8 cellular contexts compared by ENCODE assay signal in genomic region chr2:112764071-112765044, GRCh38. TPM values are rescaled to one million over a fixed set of nuclear protein-coding genes. Genes with fewer than 3 reads are reported as not detected.
DNase-seq lines count a peak whose midpoint lies in the region; ATAC-seq, FAIRE-seq and TF ChIP-seq lines count a peak whose summit lies in the region.

Gene CKAP2L (minus strand): TSS chr2:112764609. CDS start chr2:112764598, 11 bp downstream.

- peak within 1 kb of the TSS; percentile 76 to 91 (median 86) for H3K4me3 ChIP-seq in H1 (ENCODE audit: extremely low read depth in 1 of 4, insufficient read depth in 2 of 4, low read depth in 3 of 4, low read length in 4 of 4)

- no peak within 1 kb of the TSS for H2BK12ac ChIP-seq in H1 (ENCODE audit: low read depth, low read length)

- no peak within 1 kb of the TSS for H3K23ac ChIP-seq in H1 (ENCODE audit: insufficient read length)

- peak in 1 of 2 experiments; percentile 36; a peak in 1 of 3 replicates for TF ChIP-seq POLR2A in H1 (IDR thresholded peaks at IDR 0.05; ENCODE audit: control extremely low read depth in 1 of 2, low read depth in 2 of 2, low read length in 2 of 2)

- peak; percentile 97 for ATAC-seq in GM21381 (IDR thresholded peaks at IDR 0.05; ENCODE audit: unreplicated experiment)
- ATAC-seq in memory B cell (ENCODE audit: low read depth) = peak; percentile 98

- no peak within 1 kb of the TSS for H2BK20ac ChIP-seq in H1 (ENCODE audit: low read length)

- peaks cover 4% of the 10 kb centered on the region; the same call in 1 of the 2 replicates for H3K79me1 ChIP-seq in H1 (ENCODE audit: low read depth, low read length)

- H3K18ac ChIP-seq in H1 (ENCODE audit: extremely low read depth, low read length) = no peak within 1 kb of the TSS; the same call in 1 of the 2 replicates

- no peaks in the 10 kb centered on the region for H3K27me3 ChIP-seq in H1 (replicated peaks in 1 of 4; ENCODE audit: control insufficient read depth in 3 of 4, extremely low read depth in 1 of 4, insufficient read depth in 3 of 4, low read length in 3 of 4)

- peak within 1 kb of the TSS; percentile 80 for H3K27ac Mint-ChIP-seq in memory B cell

- no peak within 1 kb of the TSS for H4K91ac ChIP-seq in H1 (replicated peaks; ENCODE audit: insufficient read length, low read length)

- POLR2A ChIA-PET in activated CD8-positive, alpha-beta memory T cell treated with anti-CD3 and anti-CD28 coated beads for 36 hours (lab: Charles Lee) = no interaction called here
- POLR2A ChIA-PET in H1 (lab: Charles Lee; ENCODE audit: partially characterized antibody) = interaction anchor here (1.0 kb wide), 1 partner anchor 103 kb away, joined by 3 read pairs; no protein-coding TSS in a partner anchor

- 2% methylated on average over 58 of the region's 79 CpGs; no CpG with 5 or more reads in 1 of the 2 experiments for WGBS in H1 (ENCODE audit: extremely low coverage in 1 of 2, insufficient coverage in 1 of 2, insufficient read length in 1 of 2, insufficient replicate concordance in 2 of 2, low coverage in 1 of 2, low lambda C conversion rate in 2 of 2, missing lambda C conversion rate in 1 of 2), 2 experiments

- H3K4ac ChIP-seq in H1 (replicated peaks; ENCODE audit: insufficient read length, low read depth, low read length) = no peak within 1 kb of the TSS

- H3K14ac ChIP-seq in H1 (ENCODE audit: insufficient read length) = no peak within 1 kb of the TSS

- H4K5ac ChIP-seq in H1 (ENCODE audit: insufficient read length, low read depth, low read length) = no peak within 1 kb of the TSS

- H3K56ac ChIP-seq in H1 (replicated peaks; ENCODE audit: insufficient read length, low read depth, low read length) = peak within 1 kb of the TSS; percentile 71

- H2BK15ac ChIP-seq in H1 (ENCODE audit: low read length) = no peak within 1 kb of the TSS

- DNase-seq in COLO829 (ENCODE audit: low spot score) (peak; percentile 98), HTR-8/SVneo (ENCODE audit: insufficient read length, low spot score) (peak; percentile 97), NOMO-1 treated with DMSO at 0.1 percent for 48 hours (lab: John Stamatoyannopoulos, UW; ENCODE audit: unreplicated experiment) (peak; percentile 98), H1 (ENCODE audit: low read depth in 1 of 2, low spot score in 2 of 2) (peak; percentile 90 to 91), memory B cell (ENCODE audit: low spot score in 2 of 2) (peak; percentile 85 to 89)
- DNase-seq in stimulated activated CD8-positive, alpha-beta memory T cell treated with anti-CD3 and anti-CD28 coated beads, Interleukin-12 subunit alpha, Interleukin-12 subunit beta, amount 100 ng/mL, for 1 hour (ENCODE audit: low read depth) = peak; percentile 95

- H3K9me3 Mint-ChIP-seq in memory B cell = no peaks in the 10 kb centered on the region

- H3K4me2 ChIP-seq in H1 (ENCODE audit: insufficient read depth in 1 of 2, low read depth in 2 of 2, low read length in 2 of 2) = peak within 1 kb of the TSS; percentile 84 to 98

- no peak for TF ChIP-seq CTCF in H1 (IDR thresholded peaks at IDR 0.05; ENCODE audit: control extremely low read depth in 1 of 3, insufficient read depth in 1 of 3, low read depth in 1 of 3, low read length in 3 of 3)

- H3K27me3 Mint-ChIP-seq in memory B cell = no peaks in the 10 kb centered on the region

- no peaks in the 10 kb centered on the region for H4K20me1 ChIP-seq in H1 (replicated peaks in 1 of 2; ENCODE audit: control insufficient read depth in 1 of 2, insufficient read depth in 2 of 2, low read length in 2 of 2)

- FAIRE-seq in HTR-8/SVneo (lab: Jason Lieb, UNC) (peak; percentile 93), H1 (lab: Jason Lieb, UNC) (no peak)

- H3K27ac ChIP-seq in H1 (ENCODE audit: low read depth, low read length) = no peak within 1 kb of the TSS

- no peaks in the 10 kb centered on the region for H3K36me3 Mint-ChIP-seq in memory B cell

- H3K79me2 ChIP-seq in H1 (ENCODE audit: control insufficient read depth in 1 of 2, insufficient read depth in 2 of 2, low read length in 2 of 2) = peaks cover 0 to 8% of the 10 kb centered on the region in 2 experiments; a peak in 1 of 4 replicates

- H3K9me3 ChIP-seq in H1 (ENCODE audit: insufficient read depth in 2 of 2, low read depth in 1 of 2, low read length in 1 of 2) = no peaks in the 10 kb centered on the region

- H3K9ac ChIP-seq in H1 (replicated peaks in 1 of 4; ENCODE audit: extremely low read depth in 1 of 4, low read depth in 3 of 4, low read length in 3 of 4) = peak within 1 kb of the TSS in 3 of 4 experiments; percentile 32 to 60 (median 34); a peak in 5 of 7 replicates

- peaks cover 0 to 14% (median 3%) of the 10 kb centered on the region in 4 experiments; a peak in 3 of 8 replicates for H3K36me3 ChIP-seq in H1 (ENCODE audit: control insufficient read depth in 2 of 4, insufficient read depth in 4 of 4, low read length in 3 of 4)

- no peak for TF ChIP-seq RAD21 in H1 (IDR thresholded peaks at IDR 0.05 in 1 of 2, conservative IDR thresholded peaks at IDR 0.05 in 1 of 2; ENCODE audit: low read depth in 2 of 2, low read length in 2 of 2)

- peak within 1 kb of the TSS; percentile 68 for H2AFZ ChIP-seq in H1 (ENCODE audit: low read length)

- no peak within 1 kb of the TSS; the same call in 1 of the 2 replicates for H2BK5ac ChIP-seq in H1 (ENCODE audit: low read depth, low read length)

- peak within 1 kb of the TSS; percentile 91 for H4K8ac ChIP-seq in H1 (ENCODE audit: extremely low read depth, insufficient read depth, low read length)

- H2AK5ac ChIP-seq in H1 (ENCODE audit: low read depth, low read length) = no peak within 1 kb of the TSS

- H3K4me1 Mint-ChIP-seq in memory B cell = peaks cover 16% of the 10 kb centered on the region

- CTCF ChIA-PET in activated CD8-positive, alpha-beta memory T cell treated with anti-CD3 and anti-CD28 coated beads for 36 hours (lab: Charles Lee) = interaction anchor here (3.9 kb wide), 1 partner anchor 15 kb away, joined by 13 read pairs; no protein-coding TSS in a partner anchor
- CTCF ChIA-PET in H1 (lab: Charles Lee; ENCODE audit: partially characterized antibody) = interaction anchor here (1.6 to 4.6 kb wide), 4 partner anchors 121 to 178 kb away, joined by 3 to 17 read pairs (median 10); no protein-coding TSS in a partner anchor

- peaks cover 6% of the 10 kb centered on the region for H3K23me2 ChIP-seq in H1 (ENCODE audit: low read depth, low read length)

- peak within 1 kb of the TSS; percentile 91 for H3K4me3 Mint-ChIP-seq in memory B cell

- no peak within 1 kb of the TSS for H2BK120ac ChIP-seq in H1 (replicated peaks; ENCODE audit: low read depth, low read length)

- TF ChIP-seq EP300 in H1 (IDR thresholded peaks at IDR 0.05; ENCODE audit: borderline replicate concordance in 1 of 2, low read depth in 2 of 2, low read length in 2 of 2) = no peak

- peaks cover 0 to 8% (median 3%) of the 10 kb centered on the region in 4 experiments; a peak in 3 of 7 replicates for H3K4me1 ChIP-seq in H1 (replicated peaks in 1 of 4; ENCODE audit: control insufficient read depth in 3 of 4, insufficient read depth in 4 of 4, low read length in 3 of 4)

TF ChIP-seq in H1, 55 proteins besides CTCF, POLR2A, EP300 and RAD21 (continues in another document):
- TF ChIP-seq PHF8 (conservative IDR thresholded peaks at IDR 0.05; ENCODE audit: low read depth, low read length) (peak; percentile 40; the same call in 1 of the 2 replicates), SIN3A (conservative IDR thresholded peaks at IDR 0.05 in 1 of 2, IDR thresholded peaks at IDR 0.05 in 1 of 2; ENCODE audit: low read depth in 1 of 2, low read length in 2 of 2) (peak in 1 of 2 experiments; percentile 94; a peak in 2 of 4 replicates), TAF1 (IDR thresholded peaks at IDR 0.05; ENCODE audit: low read depth, low read length) (0 out of 2 replicates have a peak, but pooled peaks have one; percentile 14), ASH2L (IDR thresholded peaks at IDR 0.05; ENCODE audit: low read length) (peak; percentile 81), SIRT6 (IDR thresholded peaks at IDR 0.05; ENCODE audit: low read length) (no peak), JUN (IDR thresholded peaks at IDR 0.05; ENCODE audit: low read depth, low read length) (no peak), SP2 (IDR thresholded peaks at IDR 0.05; ENCODE audit: low read length) (peak; percentile 55), MAX (IDR thresholded peaks at IDR 0.05) (peak; percentile 56), YY1 (IDR thresholded peaks at IDR 0.05; ENCODE audit: low read depth, low read length) (no peak), CREB1 (IDR thresholded peaks at IDR 0.05) (peak; percentile 83), SAP30 (IDR thresholded peaks at IDR 0.05; ENCODE audit: insufficient read depth, insufficient replicate concordance, low read length) (peak; percentile 99), RBBP5 (IDR thresholded peaks at IDR 0.05; ENCODE audit: borderline replicate concordance, low read depth, low read length) (no peak), SP1 (IDR thresholded peaks at IDR 0.05; ENCODE audit: low read depth, low read length) (peak; percentile 82), RXRA (IDR thresholded peaks at IDR 0.05; ENCODE audit: insufficient read depth, low read depth, low read length) (no peak), USF2 (IDR thresholded peaks at IDR 0.05; ENCODE audit: low read length) (no peak), CTBP2 (IDR thresholded peaks at IDR 0.05; ENCODE audit: borderline replicate concordance, insufficient read depth, insufficient read length, low read length) (no peak), BACH1 (IDR thresholded peaks at IDR 0.05; ENCODE audit: low read length) (peak; percentile 37)

RNA-seq across cellular contexts. Expression of gene CKAP2L, which starts in this region (rescaled TPM):
- 10 to 100 TPM; 23.0 TPM for total RNA-seq in activated CD8-positive, alpha-beta memory T cell treated with anti-CD3 and anti-CD28 coated beads for 36 hours
- total RNA-seq in H1 (2021; fragmentation: NEBNext Ultra II Directional; extraction: Animal tissue kit (Norgen Biotek cat#: 25700)) = 19.3 and 20.7 TPM in 2 replicates
- 1.6 and 2.5 TPM in 2 replicates for polyA plus RNA-seq in H1 (2011; rRNA removed)
- polyA plus RNA-seq in H1 (2011; cell fraction: cytosol; rRNA removed) = 4.1 TPM
- polyA plus RNA-seq in H1 (2011; cell fraction: nucleus; rRNA removed) = 4.1 TPM
- polyA plus RNA-seq in H1 (2012, experiment 1 of 2) = 5.7 to 11.6 TPM (median 6.5 TPM) in 4 replicates
- polyA plus RNA-seq in H1 (2012, experiment 2 of 2) = 0.55 TPM
- 12.2 TPM for polyA plus RNA-seq in H1 (2013, experiment 1 of 2)
- polyA plus RNA-seq in H1 (2013, experiment 2 of 2) = 11.0 TPM
- polyA minus RNA-seq in H1 (2011; rRNA and poly(A)+ RNA removed) = 7.0 and 12.7 TPM in 2 replicates
- 5.7 TPM for polyA minus RNA-seq in H1 (2011; cell fraction: cytosol; rRNA and poly(A)+ RNA removed)
- polyA minus RNA-seq in H1 (2011; cell fraction: nucleus; rRNA and poly(A)+ RNA removed) = 18.7 TPM
